In genomic region chr18:13242797-13243196, GRCh38 we compare ENCODE assay signal across 17 cellular contexts. TPM values are rescaled to one million over a fixed set of nuclear protein-coding genes. Genes with fewer than 3 reads are reported as not detected.
"Had no signal": no experiment of that assay in that cellular context is flagged by ENCODE, and none has a peak within 500 bp of the region (broad histone marks: within the 10 kb centered on the region; RNA-seq: fewer than 3 reads in every experiment).

No MANE protein-coding gene starts in this region.

- DNase-seq: activated B cell treated with CpG ODN at 0.5 μM for 24 hours; activated CD4-positive, alpha-beta T cell treated with anti-CD3 and anti-CD28 coated beads for 48 hours; activated gamma-delta T cell; effector memory CD4-positive, alpha-beta T cell; foreskin keratinocyte; immature natural killer cell; ovary; stimulated activated CD4-positive, alpha-beta T cell treated with anti-CD3 and anti-CD28 coated beads, Interleukin-12 subunit alpha, Interleukin-12 subunit beta, amount 100 ng/mL, for 4 hours; SW 1271; thyroid gland had no signal

- H3K4me1 Mint-ChIP-seq: activated B cell treated with CpG ODN at 0.5 μM for 24 hours; central memory CD8-positive, alpha-beta T cell; immature natural killer cell; stimulated activated memory B cell treated with anti-CD40 and anti-IgM and Interleukin-4, amounts not matched to agents 10 μg/mL and 1 μg/mL and 100 μg/mL, for 72 hours had no signal

- H3K36me3 ChIP-seq: ovary, thyroid gland had no signal

- H3K36me3 Mint-ChIP-seq: immature natural killer cell; stimulated activated memory B cell treated with anti-CD40 and anti-IgM and Interleukin-4, amounts not matched to agents 10 μg/mL and 1 μg/mL and 100 μg/mL, for 72 hours had no signal

- H3K4me3 Mint-ChIP-seq: activated B cell treated with CpG ODN at 0.5 μM for 24 hours; activated naive CD8-positive, alpha-beta T cell; brain; central memory CD8-positive, alpha-beta T cell; dendritic cell treated with granulocyte-macrophage colony-stimulating factor and Interleukin-4, amounts not matched to agents 40 ng/mL and 50 ng/mL, for 4 days; immature natural killer cell; neural crest cell; stimulated activated memory B cell treated with anti-CD40 and anti-IgM and Interleukin-4, amounts not matched to agents 10 μg/mL and 1 μg/mL and 100 μg/mL, for 72 hours had no signal

- H3K27me3 Mint-ChIP-seq: activated naive CD8-positive, alpha-beta T cell; central memory CD8-positive, alpha-beta T cell; dendritic cell treated with granulocyte-macrophage colony-stimulating factor and Interleukin-4, amounts not matched to agents 40 ng/mL and 50 ng/mL, for 4 days; stimulated activated memory B cell treated with anti-CD40 and anti-IgM and Interleukin-4, amounts not matched to agents 10 μg/mL and 1 μg/mL and 100 μg/mL, for 72 hours had no signal

- H3K9me3 Mint-ChIP-seq: activated B cell treated with CpG ODN at 0.5 μM for 24 hours; central memory CD8-positive, alpha-beta T cell; immature natural killer cell had no signal

- H3K27ac Mint-ChIP-seq: activated B cell treated with CpG ODN at 0.5 μM for 24 hours; activated naive CD8-positive, alpha-beta T cell; brain; dendritic cell treated with granulocyte-macrophage colony-stimulating factor and Interleukin-4, amounts not matched to agents 40 ng/mL and 50 ng/mL, for 4 days; immature natural killer cell; stimulated activated memory B cell treated with anti-CD40 and anti-IgM and Interleukin-4, amounts not matched to agents 10 μg/mL and 1 μg/mL and 100 μg/mL, for 72 hours had no signal

- ATAC-seq: foreskin keratinocyte; stimulated activated memory B cell treated with anti-CD40 and anti-IgM and Interleukin-4, amounts not matched to agents 10 μg/mL and 1 μg/mL and 100 μg/mL, for 72 hours had no signal

- H3K9me3 ChIP-seq: ovary, thyroid gland had no signal

- H3K27me3 ChIP-seq: foreskin keratinocyte, ovary, thyroid gland had no signal

- H3K4me3 ChIP-seq: lung, ovary, thyroid gland had no signal

- H3K27ac ChIP-seq: foreskin keratinocyte, ovary, thyroid gland had no signal

- H3K4me1 ChIP-seq: foreskin keratinocyte had no signal

RNA-seq across cellular contexts. Expression of gene LDLRAD4, which starts 24.2 kb away (rescaled TPM):
- total RNA-seq: foreskin keratinocyte had no signal
